In genomic region chr6:26576929-26577719, GRCh38 we compare ENCODE assay signal across 1 cellular context.
TF ChIP-seq lines count a peak whose summit lies in the region.

No MANE protein-coding gene starts in this region.

TF ChIP-seq in K562, 482 proteins besides CTCF, POLR2A, EP300 and RAD21 (continued from another document and continues in another):
- TF ChIP-seq TFE3 (CRISPR knock-in tag; IDR thresholded peaks at IDR 0.05) (no peak), KAT7 (CRISPR knock-in tag; IDR thresholded peaks at IDR 0.05; ENCODE audit: borderline replicate concordance) (no peak), SPI1 (IDR thresholded peaks at IDR 0.05; ENCODE audit: borderline replicate concordance, low read depth, low read length) (peak; percentile 90), ZNF436 (CRISPR knock-in tag; IDR thresholded peaks at IDR 0.05) (no peak), CHAMP1 (IDR thresholded peaks at IDR 0.05) (peak; percentile 77; the same call in 1 of the 2 replicates), ZNF408 (CRISPR knock-in tag; IDR thresholded peaks at IDR 0.05; ENCODE audit: low read depth) (no peak), FOXK1 (CRISPR knock-in tag; IDR thresholded peaks at IDR 0.05; ENCODE audit: borderline replicate concordance) (no peak; the same call in 1 of the 2 replicates), SMARCE1 (IDR thresholded peaks at IDR 0.05) (peak; percentile 79; the same call in 1 of the 2 replicates), ZBTB1 (CRISPR knock-in tag; IDR thresholded peaks at IDR 0.05; ENCODE audit: borderline replicate concordance, low read depth) (peak; percentile 67; the same call in 1 of the 2 replicates), BDP1 (IDR thresholded peaks at IDR 0.05; ENCODE audit: insufficient read depth, insufficient read length) (peak; percentile 55), CTCFL (IDR thresholded peaks at IDR 0.05; ENCODE audit: borderline replicate concordance, insufficient read depth, low read depth, low read length, poor library complexity, severe bottlenecking) (no peak), ZNF318 (IDR thresholded peaks at IDR 0.05; ENCODE audit: borderline replicate concordance in 1 of 2, low read depth in 1 of 2) (0 out of 4 replicates have a peak, but pooled peaks have one; percentile 23 to 40), ATF3 (IDR thresholded peaks at IDR 0.05) (no peak; the same call in 1 of the 2 replicates), ATF3 (CRISPR knock-in tag; conservative IDR thresholded peaks at IDR 0.05) (peak; percentile 74), DPF2 (IDR thresholded peaks at IDR 0.05) (peak; percentile 70; the same call in 1 of the 2 replicates), ELF1 (tag; IDR thresholded peaks at IDR 0.05) (peak; percentile 62), PREB (CRISPR knock-in tag; IDR thresholded peaks at IDR 0.05) (no peak), ZNF263 (CRISPR knock-in tag; IDR thresholded peaks at IDR 0.05; ENCODE audit: borderline replicate concordance) (no peak), ILK (tag; IDR thresholded peaks at IDR 0.05; ENCODE audit: borderline replicate concordance, low read depth) (no peak), PHF21A (IDR thresholded peaks at IDR 0.05; ENCODE audit: borderline replicate concordance, low read depth) (no peak), MED1 (CRISPR knock-in tag; IDR thresholded peaks at IDR 0.05; ENCODE audit: borderline replicate concordance) (no peak), SMARCA5 (IDR thresholded peaks at IDR 0.05) (no peak; the same call in 1 of the 2 replicates), RBM22 (IDR thresholded peaks at IDR 0.05; ENCODE audit: low read depth, low read length, poor library complexity, severe bottlenecking) (peak; percentile 45), SAFB2 (IDR thresholded peaks at IDR 0.05; ENCODE audit: borderline replicate concordance, low read depth, low read length, severe bottlenecking) (no peak), HDAC1 (IDR thresholded peaks at IDR 0.05) (peak; percentile 71 to 93; a peak in 3 of 4 replicates), DDX20 (tag; IDR thresholded peaks at IDR 0.05; ENCODE audit: low read depth) (no peak), SETDB1 (IDR thresholded peaks at IDR 0.05; ENCODE audit: low read length) (no peak), NBN (IDR thresholded peaks at IDR 0.05; ENCODE audit: low read depth) (peak; percentile 80), ZNF239 (CRISPR knock-in tag; IDR thresholded peaks at IDR 0.05) (no peak), NFIC (IDR thresholded peaks at IDR 0.05) (peak; percentile 75), ZNF140 (CRISPR knock-in tag; IDR thresholded peaks at IDR 0.05) (no peak), SMAD1 (IDR thresholded peaks at IDR 0.05; ENCODE audit: low read depth, low read length, partially characterized antibody) (no peak), AFF1 (IDR thresholded peaks at IDR 0.05; ENCODE audit: low read depth in 1 of 2, partially characterized antibody in 2 of 2) (peak in 1 of 2 experiments; percentile 56)
